In the genomic region with DNA sequence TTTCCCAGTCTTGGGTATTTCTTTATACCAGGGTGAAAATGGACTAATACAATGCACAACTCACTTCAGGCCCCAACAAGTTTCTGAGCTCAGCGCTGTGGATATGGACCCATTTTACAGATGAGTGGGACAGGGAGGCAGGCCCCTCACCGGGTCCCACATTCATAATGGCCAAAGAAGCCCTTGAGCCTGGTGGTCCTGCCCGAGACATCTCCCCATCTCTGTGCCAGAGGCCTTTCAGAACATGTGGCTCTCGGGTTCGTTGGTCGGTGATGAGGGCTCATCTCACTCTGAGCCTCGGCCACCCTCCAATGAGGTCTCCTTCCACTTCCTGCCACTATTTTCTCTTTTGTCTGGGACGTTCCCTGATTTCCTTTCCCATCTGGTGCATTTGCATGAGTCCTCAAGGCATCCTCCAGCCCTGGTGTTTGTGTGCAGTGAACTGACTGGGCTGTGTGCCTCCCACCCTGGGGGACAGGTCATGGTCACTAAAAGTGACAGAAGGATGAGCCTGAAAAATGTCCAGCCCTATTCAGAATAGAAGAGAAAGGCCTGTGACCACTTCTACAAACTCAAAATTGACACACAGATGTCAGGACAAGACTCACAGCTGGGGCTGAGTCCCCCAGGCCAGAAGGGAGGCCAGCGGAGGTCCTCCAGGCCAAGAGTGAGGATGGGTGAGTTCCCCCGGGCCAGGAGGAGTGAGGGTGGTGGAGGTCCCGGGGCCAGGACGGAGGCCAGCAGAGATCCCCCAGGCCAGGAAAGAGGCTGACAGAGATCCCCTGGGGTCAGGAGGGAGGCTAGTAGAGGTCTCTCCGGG, we compare ENCODE assay signal across 17 cellular contexts.
DNase-seq lines count a peak whose midpoint lies in the region; ATAC-seq and TF ChIP-seq lines count a peak whose summit lies in the region.
"Had no signal": no experiment of that assay in that cellular context is flagged by ENCODE, and none has a peak within 500 bp of the region (broad histone marks: within the 10 kb centered on the region; RNA-seq: fewer than 3 reads in every experiment).

No MANE protein-coding gene starts in this region.

- H3K27me3 ChIP-seq in psoas muscle (ENCODE audit: insufficient read depth in 3 of 3, low read length in 2 of 3) = peaks cover 0 to 5% (median 0%) of the 10 kb centered on the region in 3 donors

- POLR2A ChIA-PET in naive thymus-derived CD8-positive, alpha-beta T cell (lab: Charles Lee) = no interaction called here

- H3K27ac ChIP-seq in psoas muscle = no peak overlapping the region

- ATAC-seq in stimulated activated naive CD8-positive, alpha-beta T cell treated with anti-CD3 and anti-CD28 coated beads, Interleukin-15, Interleukin-2, amounts not matched to agents 100 U/mL and 50 U/mL, for 24 hours = no peak
- no peak for ATAC-seq in central memory CD8-positive, alpha-beta T cell (replicated peaks; ENCODE audit: extremely low read depth, poor library complexity, severe bottlenecking)
- ATAC-seq in naive thymus-derived CD8-positive, alpha-beta T cell = no peak
- ATAC-seq in psoas muscle = no peak
- ATAC-seq: GM23338, HCT116, K562 had no signal

- intact Hi-C loops in psoas muscle (cut with DNase I) = loop anchor here in 1 of 2 donors (5.0 kb wide), 1 partner anchor 88 kb away; no protein-coding TSS in a partner anchor

- no peak overlapping the region for H3K4me3 ChIP-seq in psoas muscle
- H3K4me3 ChIP-seq: GM23338, K562 had no signal

- peaks cover 37% of the 10 kb centered on the region for H3K9me3 Mint-ChIP-seq in stimulated activated naive CD8-positive, alpha-beta T cell treated with anti-CD3 and anti-CD28 coated beads, Interleukin-15, Interleukin-2, amounts not matched to agents 100 ng/mL and 50 ng/mL, for 24 hours
- H3K9me3 Mint-ChIP-seq in central memory CD8-positive, alpha-beta T cell = peaks cover 22% of the 10 kb centered on the region
- peaks cover 11 to 57% (median 34%) of the 10 kb centered on the region in 9 donors for H3K9me3 Mint-ChIP-seq in naive thymus-derived CD8-positive, alpha-beta T cell
- no peaks in the 10 kb centered on the region for H3K9me3 Mint-ChIP-seq in type B pancreatic cell

- peaks cover 10% of the 10 kb centered on the region for H3K9me3 ChIP-seq in psoas muscle

- H3K4me1 ChIP-seq in psoas muscle = no peaks in the 10 kb centered on the region

- peaks cover 12% of the 10 kb centered on the region for H3K36me3 Mint-ChIP-seq in stimulated activated naive CD8-positive, alpha-beta T cell treated with anti-CD3 and anti-CD28 coated beads, Interleukin-15, Interleukin-2, amounts not matched to agents 100 ng/mL and 50 ng/mL, for 24 hours (ENCODE audit: low read depth)
- H3K36me3 Mint-ChIP-seq in central memory CD8-positive, alpha-beta T cell (ENCODE audit: insufficient read depth) = peaks cover 2% of the 10 kb centered on the region
- H3K36me3 Mint-ChIP-seq in naive thymus-derived CD8-positive, alpha-beta T cell = peaks cover 6 to 35% (median 23%) of the 10 kb centered on the region in 3 donors
- H3K36me3 Mint-ChIP-seq in type B pancreatic cell = no peaks in the 10 kb centered on the region

- no peak overlapping the region for H3K4me3 Mint-ChIP-seq in stimulated activated naive CD8-positive, alpha-beta T cell treated with anti-CD3 and anti-CD28 coated beads, Interleukin-15, Interleukin-2, amounts not matched to agents 100 ng/mL and 50 ng/mL, for 24 hours
- H3K4me3 Mint-ChIP-seq in central memory CD8-positive, alpha-beta T cell = peak overlapping the region; percentile 18
- peak overlapping the region in 4 of 10 donors; percentile 16 to 42 (median 31) for H3K4me3 Mint-ChIP-seq in naive thymus-derived CD8-positive, alpha-beta T cell
- H3K4me3 Mint-ChIP-seq in type B pancreatic cell = no peak overlapping the region
- H3K4me3 Mint-ChIP-seq: B cell; CD4-positive, alpha-beta memory T cell; GM23338 had no signal

- peak overlapping the region; percentile 6 for H3K27ac Mint-ChIP-seq in stimulated activated naive CD8-positive, alpha-beta T cell treated with anti-CD3 and anti-CD28 coated beads, Interleukin-15, Interleukin-2, amounts not matched to agents 100 ng/mL and 50 ng/mL, for 24 hours
- no peak overlapping the region for H3K27ac Mint-ChIP-seq in central memory CD8-positive, alpha-beta T cell (ENCODE audit: low read depth)
- peak overlapping the region in 7 of 10 donors; percentile 7 to 58 (median 47) for H3K27ac Mint-ChIP-seq in naive thymus-derived CD8-positive, alpha-beta T cell
- no peak overlapping the region for H3K27ac Mint-ChIP-seq in type B pancreatic cell
- H3K27ac Mint-ChIP-seq: B cell, GM23338 had no signal

- DNase-seq in stimulated activated naive CD8-positive, alpha-beta T cell treated with anti-CD3 and anti-CD28 coated beads, Interleukin-15, Interleukin-2, amounts not matched to agents 100 U/mL and 50 U/mL, for 24 hours = no peak
- no peak for DNase-seq in central memory CD8-positive, alpha-beta T cell (ENCODE audit: low spot score in 2 of 2)
- DNase-seq in naive thymus-derived CD8-positive, alpha-beta T cell = peak in 1 of 10 donors; percentile 48
- DNase-seq in type B pancreatic cell (ENCODE audit: extremely low spot score, unreplicated experiment) = peak; percentile 60
- DNase-seq in globus pallidus (ENCODE audit: low spot score) = no peak
- no peak for DNase-seq in psoas muscle
- DNase-seq in DMS 273 treated with DMSO at 0.1 percent for 48 hours (lab: John Stamatoyannopoulos, UW) = no peak
- DNase-seq: CD4-positive, alpha-beta memory T cell; DND-41; NCI-H187; NCI-H526 treated with DMSO at 0.1 percent for 48 hours; SIG-M5 had no signal

- no peaks in the 10 kb centered on the region for H3K27me3 Mint-ChIP-seq in stimulated activated naive CD8-positive, alpha-beta T cell treated with anti-CD3 and anti-CD28 coated beads, Interleukin-15, Interleukin-2, amounts not matched to agents 100 ng/mL and 50 ng/mL, for 24 hours
- no peaks in the 10 kb centered on the region for H3K27me3 Mint-ChIP-seq in central memory CD8-positive, alpha-beta T cell
- no peaks in the 10 kb centered on the region for H3K27me3 Mint-ChIP-seq in naive thymus-derived CD8-positive, alpha-beta T cell
- no peaks in the 10 kb centered on the region for H3K27me3 Mint-ChIP-seq in type B pancreatic cell
- H3K27me3 Mint-ChIP-seq: B cell; CD4-positive, alpha-beta memory T cell had no signal

- TF ChIP-seq CTCF in type B pancreatic cell (conservative IDR thresholded peaks at IDR 0.05) = no peak
- no peak for TF ChIP-seq CTCF in psoas muscle (IDR thresholded peaks at IDR 0.05)

- H3K36me3 ChIP-seq in psoas muscle (ENCODE audit: insufficient read depth in 1 of 2, low read depth in 1 of 2) = no peaks in the 10 kb centered on the region

- 77 to 86% (median 83%) methylated on average over 13 of the region's 13 CpGs for WGBS in psoas muscle, 3 donors

- peaks cover 29% of the 10 kb centered on the region for H3K4me1 Mint-ChIP-seq in stimulated activated naive CD8-positive, alpha-beta T cell treated with anti-CD3 and anti-CD28 coated beads, Interleukin-15, Interleukin-2, amounts not matched to agents 100 ng/mL and 50 ng/mL, for 24 hours (ENCODE audit: low read depth)
- peaks cover 36% of the 10 kb centered on the region for H3K4me1 Mint-ChIP-seq in central memory CD8-positive, alpha-beta T cell
- H3K4me1 Mint-ChIP-seq in naive thymus-derived CD8-positive, alpha-beta T cell = peaks cover 21 to 31% (median 30%) of the 10 kb centered on the region in 4 donors
- H3K4me1 Mint-ChIP-seq in type B pancreatic cell (ENCODE audit: unreplicated experiment) = peaks cover 21% of the 10 kb centered on the region

Comparison
In these comparisons a context has a peak if more than half of its experiments do, and no peak if none do; other contexts are left out.
1. H3K27ac Mint-ChIP-seq: peak in stimulated activated naive CD8-positive, alpha-beta T cell treated with anti-CD3 and anti-CD28 coated beads, Interleukin-15, Interleukin-2, amounts not matched to agents 100 ng/mL and 50 ng/mL, for 24 hours (single experiment) and naive thymus-derived CD8-positive, alpha-beta T cell (7 of 10); none in central memory CD8-positive, alpha-beta T cell (single experiment) and type B pancreatic cell (single experiment).